ENCODE assay signal across 25 cellular contexts in genomic region chr18:66582151-66582550, GRCh38. TPM values are rescaled to one million over a fixed set of nuclear protein-coding genes. Genes with fewer than 3 reads are reported as not detected.
DNase-seq lines count a peak whose midpoint lies in the region; ATAC-seq and TF ChIP-seq lines count a peak whose summit lies in the region.
"Had no signal": no experiment of that assay in that cellular context is flagged by ENCODE, and none has a peak within 500 bp of the region (broad histone marks: within the 10 kb centered on the region; RNA-seq: fewer than 3 reads in every experiment).

No MANE protein-coding gene starts in this region.

- H3K9me3 ChIP-seq in SK-N-SH, result no peaks in the 10 kb centered on the region
- H3K9me3 ChIP-seq in SK-N-MC (ENCODE audit: low read depth, low read length), result no peaks in the 10 kb centered on the region
- H3K9me3 ChIP-seq: HAP-1 had no signal

- H2AFZ ChIP-seq in SK-N-SH (ENCODE audit: low read depth), result no peak overlapping the region
- H2AFZ ChIP-seq: GM23248 had no signal

- no peak overlapping the region for H3K4me2 ChIP-seq in SK-N-SH

- ATAC-seq in SK-N-SH treated with all-trans-retinoic acid at 6 μM for 48 hours, result no peak
- ATAC-seq in HG03175 (IDR thresholded peaks at IDR 0.05; ENCODE audit: unreplicated experiment), result no peak
- ATAC-seq: GM12878, HepG2 had no signal

- H3K79me2 ChIP-seq in SK-N-SH (ENCODE audit: insufficient read depth), result no peaks in the 10 kb centered on the region

- H3K27ac ChIP-seq in SK-N-SH (ENCODE audit: low read depth in 2 of 2, low read length in 1 of 2) (no peak overlapping the region), SK-N-MC (peak overlapping the region; percentile 15; the same call in 1 of the 2 replicates)
- H3K27ac ChIP-seq: C4-2B, GM23248 had no signal

- TF ChIP-seq CTCF in SK-N-SH (IDR thresholded peaks at IDR 0.05) (no peak), retinal pigment epithelial cell (conservative IDR thresholded peaks at IDR 0.05; ENCODE audit: low read depth, low read length) (no peak)

- TF ChIP-seq RAD21 in SK-N-SH (IDR thresholded peaks at IDR 0.05; ENCODE audit: low read length), result no peak

- H4K20me1 ChIP-seq in SK-N-SH (ENCODE audit: insufficient read depth), result no peaks in the 10 kb centered on the region

- 0 out of 2 replicates have a peak, but pooled peaks cover 3% of the 10 kb centered on the region for H3K27me3 ChIP-seq in SK-N-SH (ENCODE audit: insufficient read depth)

- no peaks in the 10 kb centered on the region for H3K9me2 ChIP-seq in SK-N-SH

- CTCF ChIA-PET in SK-N-SH (lab: Yijun Ruan, JAX), result no interaction called here

- DNase-seq in SK-N-SH (no peak), SK-N-MC (ENCODE audit: low read depth, low spot score) (peak; percentile 39), left kidney (ENCODE audit: low read depth, low spot score) (peak; percentile 9), retinal pigment epithelial cell (ENCODE audit: low read depth) (peak; percentile 77), AG20443 (ENCODE audit: low spot score) (no peak), mesenteric fat pad (ENCODE audit: low spot score) (no peak)
- DNase-seq: ACHN; AML-193; CD4-positive, alpha-beta T cell; DMS53; DND-41; EL; GM23248; KBM-7 had no signal

- H3K4me3 ChIP-seq in SK-N-SH (ENCODE audit: low read depth in 2 of 2, low read length in 1 of 2), result no peak overlapping the region
- no peak overlapping the region for H3K4me3 ChIP-seq in SK-N-MC
- H3K4me3 ChIP-seq in retinal pigment epithelial cell (ENCODE audit: low read length), result no peak overlapping the region
- H3K4me3 ChIP-seq: GM12878, GM23248, HAP-1 had no signal

- TF ChIP-seq EP300 in SK-N-SH (IDR thresholded peaks at IDR 0.05; ENCODE audit: borderline replicate concordance in 1 of 2, low read depth in 1 of 2, low read length in 1 of 2), result no peak

- no peaks in the 10 kb centered on the region for H3F3A ChIP-seq in SK-N-SH (replicated peaks; ENCODE audit: insufficient read depth)

- no peaks in the 10 kb centered on the region for H3K36me3 ChIP-seq in SK-N-SH (replicated peaks in 1 of 2; ENCODE audit: control insufficient read depth in 1 of 2, insufficient read depth in 2 of 2, low read length in 1 of 2)
- H3K36me3 ChIP-seq in SK-N-MC (ENCODE audit: insufficient read depth, low read length), result no peaks in the 10 kb centered on the region
- H3K36me3 ChIP-seq: HAP-1 had no signal

- H3K4me1 ChIP-seq in SK-N-SH (ENCODE audit: control insufficient read depth in 1 of 2, insufficient read depth in 2 of 2, low read depth in 1 of 2, low read length in 1 of 2), result no peaks in the 10 kb centered on the region; a peak in 1 of 4 replicates

- POLR2A ChIA-PET in SK-N-SH (lab: Yijun Ruan, JAX), result no interaction called here

- H3K9ac ChIP-seq in SK-N-SH, result no peak overlapping the region
- no peak overlapping the region for H3K9ac ChIP-seq in SK-N-MC (ENCODE audit: insufficient read length)
- H3K9ac ChIP-seq: GM23248 had no signal

TF ChIP-seq in SK-N-SH treated with all-trans-retinoic acid at 6 μM for 48 hours, 23 proteins besides CTCF, POLR2A, EP300 and RAD21:
- no peak for TF ChIP-seq POU6F1 (CRISPR knock-in tag; IDR thresholded peaks at IDR 0.05; ENCODE audit: borderline replicate concordance, low read depth)
- peak; percentile 31; the same call in 1 of the 2 replicates for TF ChIP-seq ISL1 (CRISPR knock-in tag; IDR thresholded peaks at IDR 0.05)

TF ChIP-seq in SK-N-SH, 30 proteins besides CTCF, POLR2A, EP300 and RAD21:
- TF ChIP-seq EZH2phosphoT487 (IDR thresholded peaks at IDR 0.05; ENCODE audit: borderline replicate concordance, low read depth), result no peak
- TF ChIP-seq IRF3 (IDR thresholded peaks at IDR 0.05; ENCODE audit: low read depth, low read length), result no peak
- TF ChIP-seq, protein P1, sequence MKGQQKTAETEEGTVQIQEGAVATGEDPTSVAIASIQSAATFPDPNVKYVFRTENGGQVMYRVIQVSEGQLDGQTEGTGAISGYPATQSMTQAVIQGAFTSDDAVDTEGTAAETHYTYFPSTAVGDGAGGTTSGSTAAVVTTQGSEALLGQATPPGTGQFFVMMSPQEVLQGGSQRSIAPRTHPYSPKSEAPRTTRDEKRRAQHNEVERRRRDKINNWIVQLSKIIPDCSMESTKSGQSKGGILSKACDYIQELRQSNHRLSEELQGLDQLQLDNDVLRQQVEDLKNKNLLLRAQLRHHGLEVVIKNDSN (IDR thresholded peaks at IDR 0.05; ENCODE audit: borderline replicate concordance, low read depth), result no peak
- no peak for TF ChIP-seq ELF1 (IDR thresholded peaks at IDR 0.05)
- no peak for TF ChIP-seq FOXM1 (IDR thresholded peaks at IDR 0.05; ENCODE audit: low read depth)
- no peak for TF ChIP-seq FOSL2 (IDR thresholded peaks at IDR 0.05; ENCODE audit: borderline replicate concordance, low read depth)
- TF ChIP-seq TCF12 (IDR thresholded peaks at IDR 0.05), result no peak
- no peak for TF ChIP-seq RCOR1 (IDR thresholded peaks at IDR 0.05; ENCODE audit: low read length)
- no peak for TF ChIP-seq MXI1 (IDR thresholded peaks at IDR 0.05; ENCODE audit: low read depth, low read length)
- TF ChIP-seq, protein P2, sequence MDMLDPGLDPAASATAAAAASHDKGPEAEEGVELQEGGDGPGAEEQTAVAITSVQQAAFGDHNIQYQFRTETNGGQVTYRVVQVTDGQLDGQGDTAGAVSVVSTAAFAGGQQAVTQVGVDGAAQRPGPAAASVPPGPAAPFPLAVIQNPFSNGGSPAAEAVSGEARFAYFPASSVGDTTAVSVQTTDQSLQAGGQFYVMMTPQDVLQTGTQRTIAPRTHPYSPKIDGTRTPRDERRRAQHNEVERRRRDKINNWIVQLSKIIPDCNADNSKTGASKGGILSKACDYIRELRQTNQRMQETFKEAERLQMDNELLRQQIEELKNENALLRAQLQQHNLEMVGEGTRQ (IDR thresholded peaks at IDR 0.05; ENCODE audit: borderline replicate concordance, low read depth, low read length), result no peak
- no peak for TF ChIP-seq POLR2AphosphoS5 (IDR thresholded peaks at IDR 0.05; ENCODE audit: low read depth, low read length)
- TF ChIP-seq SIN3A (IDR thresholded peaks at IDR 0.05; ENCODE audit: borderline replicate concordance, low read depth, low read length), result no peak
TF ChIP-seq in SK-N-SH: peak in this region for 0.

RNA-seq across cellular contexts. Expression of gene CDH19, which starts 21.7 kb away (rescaled TPM):
- not detected in 2 replicates for polyA plus RNA-seq in SK-N-SH (2012; rRNA removed)
- polyA plus RNA-seq in SK-N-SH (2012; cell fraction: cytosol; rRNA removed), result not detected in 2 replicates
- polyA plus RNA-seq in SK-N-SH (2012; cell fraction: nucleus; rRNA removed), result not detected in 2 replicates
- 0.35 TPM for total RNA-seq in mesenteric fat pad
- total RNA-seq: A172; CD4-positive, alpha-beta T cell; G401; GM12878; GM23248; H4; HepG2 had no signal
- polyA plus RNA-seq: BJ, GM23248, HepG2, IgD-negative memory B cell had no signal

Comparison
In these comparisons a context has a peak if more than half of its experiments do, and no peak if none do; other contexts are left out.
1. DNase-seq: peak in SK-N-MC (single experiment), left kidney (single experiment) and retinal pigment epithelial cell (single experiment); none in SK-N-SH (single experiment), AG20443 (single experiment) and mesenteric fat pad (single experiment).